Comparison of ENCODE assay signal across 9 cellular contexts in the genomic region with DNA sequence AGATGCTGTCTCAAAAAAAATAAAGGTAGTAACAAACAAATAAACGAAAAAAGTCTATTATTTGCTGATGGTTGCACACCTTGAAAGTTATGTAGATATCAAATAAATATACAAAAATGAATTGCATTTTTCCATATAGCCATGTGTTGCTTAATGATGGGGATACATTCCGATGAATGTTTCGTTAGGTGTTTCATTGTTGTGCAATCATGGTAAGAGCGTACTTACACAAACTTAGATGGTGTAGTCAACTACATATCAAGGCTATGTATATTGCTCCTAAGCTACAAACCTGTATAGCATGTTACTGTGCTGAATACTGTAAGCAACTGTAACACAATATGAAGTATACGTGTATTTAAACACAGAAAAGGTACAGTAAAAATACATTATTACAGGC.
"Had no signal": no experiment of that assay in that cellular context is flagged by ENCODE, and none has a peak within 500 bp of the region (broad histone marks: within the 10 kb centered on the region; RNA-seq: fewer than 3 reads in every experiment).

No MANE protein-coding gene starts in this region.

- H3K9ac ChIP-seq: GM23248 had no signal

- H3K27ac ChIP-seq: GM23248 had no signal

- H3K4me3 Mint-ChIP-seq: HFFc6 had no signal

- H3K27ac Mint-ChIP-seq: HFFc6 had no signal

- FAIRE-seq: HTR-8/SVneo had no signal

- DNase-seq: GM23248, GOT3, H7, HFFc6, Kasumi-1, KG1 had no signal

- ATAC-seq: HCT116 had no signal

- H3K4me1 ChIP-seq: HAP-1 had no signal

- H3K9me3 ChIP-seq: HAP-1 had no signal

- H3K4me3 ChIP-seq: GM23248, HAP-1 had no signal

- H2AFZ ChIP-seq: GM23248 had no signal

- H3K9me3 Mint-ChIP-seq: HFFc6 had no signal
